15 cellular contexts compared by ENCODE assay signal in the genomic region with DNA sequence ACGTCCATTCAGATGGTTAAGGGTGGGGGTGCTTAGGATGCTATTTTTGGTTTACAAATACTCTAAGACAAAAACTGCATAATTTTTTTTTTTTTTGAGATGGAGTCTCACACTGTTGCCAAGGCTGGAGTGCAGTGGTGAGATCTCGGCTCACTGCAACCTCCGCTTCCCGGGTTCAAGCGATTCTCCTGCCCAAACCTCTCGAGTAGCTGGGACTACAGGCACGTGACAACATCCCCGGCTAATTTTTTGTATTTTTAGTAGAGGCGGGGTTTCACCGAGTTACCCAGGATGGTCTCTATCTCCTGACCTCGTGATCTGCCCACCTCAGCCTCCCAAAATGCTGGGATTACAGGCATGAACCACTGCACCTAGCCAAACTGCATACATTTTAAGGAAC. TPM values are rescaled to one million over a fixed set of nuclear protein-coding genes. Genes with fewer than 3 reads are reported as not detected.
"Had no signal": no experiment of that assay in that cellular context is flagged by ENCODE, and none has a peak within 500 bp of the region (broad histone marks: within the 10 kb centered on the region; RNA-seq: fewer than 3 reads in every experiment).

No MANE protein-coding gene starts in this region.

RNA-seq across cellular contexts. Expression of a gene that starts 22.5 kb away (rescaled TPM):
- total RNA-seq: activated B cell treated with CpG ODN at 0.5 μM for 24 hours; activated CD4-positive, alpha-beta memory T cell treated with anti-CD3 and anti-CD28 coated beads for 36 hours; activated CD4-positive, alpha-beta memory T cell treated with anti-CD3 and anti-CD28 coated beads, Interleukin-2, amount 10 ng/mL, durations not matched to agents 7 days and 5 days; activated CD4-positive, alpha-beta T cell treated with anti-CD3 and anti-CD28 coated beads for 36 hours; activated CD4-positive, alpha-beta T cell treated with anti-CD3 and anti-CD28 coated beads, Interleukin-2, amount 10 ng/mL, durations not matched to agents 24 days and 14 days; activated CD4-positive, alpha-beta T cell treated with anti-CD3 and anti-CD28 coated beads, Interleukin-2, amount 10 ng/mL, durations not matched to agents 7 days and 5 days; activated CD8-positive, alpha-beta memory T cell treated with anti-CD3 and anti-CD28 coated beads for 36 hours; activated CD8-positive, alpha-beta memory T cell treated with anti-CD3 and anti-CD28 coated beads, Interleukin-2, amount 10 ng/mL, durations not matched to agents 7 days and 5 days; activated CD8-positive, alpha-beta T cell treated with anti-CD3 and anti-CD28 coated beads for 36 hours; activated CD8-positive, alpha-beta T cell treated with anti-CD3 and anti-CD28 coated beads, Interleukin-2, amount 10 ng/mL, durations not matched to agents 7 days and 5 days; T-cell; T-helper 1 cell treated with Interleukin-12 subunit alpha and Interleukin-12 subunit beta and Interleukin-4 antibody, amounts not matched to agents 30 ng/mL and 1 ng/mL, for 36 hours; T-helper 17 cell; T-helper 2 cell treated with Interferon-gamma antibody and Interleukin-4, amounts not matched to agents 100 ng/mL and 5 ng/mL, for 36 hours; WTC11 had no signal

RNA-seq across cellular contexts. Expression of a gene that starts 23.7 kb away (rescaled TPM):
- total RNA-seq: activated B cell treated with CpG ODN at 0.5 μM for 24 hours; activated CD4-positive, alpha-beta memory T cell treated with anti-CD3 and anti-CD28 coated beads for 36 hours; activated CD4-positive, alpha-beta memory T cell treated with anti-CD3 and anti-CD28 coated beads, Interleukin-2, amount 10 ng/mL, durations not matched to agents 7 days and 5 days; activated CD4-positive, alpha-beta T cell treated with anti-CD3 and anti-CD28 coated beads for 36 hours; activated CD4-positive, alpha-beta T cell treated with anti-CD3 and anti-CD28 coated beads, Interleukin-2, amount 10 ng/mL, durations not matched to agents 24 days and 14 days; activated CD4-positive, alpha-beta T cell treated with anti-CD3 and anti-CD28 coated beads, Interleukin-2, amount 10 ng/mL, durations not matched to agents 7 days and 5 days; activated CD8-positive, alpha-beta memory T cell treated with anti-CD3 and anti-CD28 coated beads for 36 hours; activated CD8-positive, alpha-beta memory T cell treated with anti-CD3 and anti-CD28 coated beads, Interleukin-2, amount 10 ng/mL, durations not matched to agents 7 days and 5 days; activated CD8-positive, alpha-beta T cell treated with anti-CD3 and anti-CD28 coated beads for 36 hours; activated CD8-positive, alpha-beta T cell treated with anti-CD3 and anti-CD28 coated beads, Interleukin-2, amount 10 ng/mL, durations not matched to agents 7 days and 5 days; T-cell; T-helper 1 cell treated with Interleukin-12 subunit alpha and Interleukin-12 subunit beta and Interleukin-4 antibody, amounts not matched to agents 30 ng/mL and 1 ng/mL, for 36 hours; T-helper 17 cell; T-helper 2 cell treated with Interferon-gamma antibody and Interleukin-4, amounts not matched to agents 100 ng/mL and 5 ng/mL, for 36 hours; WTC11 had no signal

RNA-seq across cellular contexts. Expression of a gene that starts 37.6 kb away (rescaled TPM):
- total RNA-seq: activated B cell treated with CpG ODN at 0.5 μM for 24 hours; activated CD4-positive, alpha-beta memory T cell treated with anti-CD3 and anti-CD28 coated beads for 36 hours; activated CD4-positive, alpha-beta memory T cell treated with anti-CD3 and anti-CD28 coated beads, Interleukin-2, amount 10 ng/mL, durations not matched to agents 7 days and 5 days; activated CD4-positive, alpha-beta T cell treated with anti-CD3 and anti-CD28 coated beads for 36 hours; activated CD4-positive, alpha-beta T cell treated with anti-CD3 and anti-CD28 coated beads, Interleukin-2, amount 10 ng/mL, durations not matched to agents 24 days and 14 days; activated CD4-positive, alpha-beta T cell treated with anti-CD3 and anti-CD28 coated beads, Interleukin-2, amount 10 ng/mL, durations not matched to agents 7 days and 5 days; activated CD8-positive, alpha-beta memory T cell treated with anti-CD3 and anti-CD28 coated beads for 36 hours; activated CD8-positive, alpha-beta memory T cell treated with anti-CD3 and anti-CD28 coated beads, Interleukin-2, amount 10 ng/mL, durations not matched to agents 7 days and 5 days; activated CD8-positive, alpha-beta T cell treated with anti-CD3 and anti-CD28 coated beads for 36 hours; activated CD8-positive, alpha-beta T cell treated with anti-CD3 and anti-CD28 coated beads, Interleukin-2, amount 10 ng/mL, durations not matched to agents 7 days and 5 days; T-cell; T-helper 1 cell treated with Interleukin-12 subunit alpha and Interleukin-12 subunit beta and Interleukin-4 antibody, amounts not matched to agents 30 ng/mL and 1 ng/mL, for 36 hours; T-helper 17 cell; T-helper 2 cell treated with Interferon-gamma antibody and Interleukin-4, amounts not matched to agents 100 ng/mL and 5 ng/mL, for 36 hours; WTC11 had no signal
